12 cellular contexts compared by ENCODE assay signal in the genomic region with DNA sequence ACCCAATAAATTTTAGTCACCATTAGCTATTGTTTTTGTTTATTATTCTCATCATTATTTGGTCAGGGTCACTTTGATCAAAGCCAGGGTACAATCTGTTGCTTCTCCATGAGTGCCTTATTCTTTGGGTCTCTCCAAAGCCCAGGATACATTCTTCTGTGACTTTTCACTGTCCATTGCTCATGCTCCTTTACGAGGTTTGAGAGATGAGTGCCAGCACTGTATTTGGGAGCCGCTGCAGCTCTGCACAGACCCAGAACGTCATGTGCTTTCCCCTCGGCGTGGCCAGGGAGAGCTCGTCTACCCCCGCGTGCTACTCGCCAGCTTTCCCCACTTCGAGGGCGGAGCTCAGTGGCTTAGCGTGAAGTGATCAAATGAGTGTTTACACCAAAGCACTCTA.
DNase-seq lines count a peak whose midpoint lies in the region; ATAC-seq and TF ChIP-seq lines count a peak whose summit lies in the region.
"Had no signal": no experiment of that assay in that cellular context is flagged by ENCODE, and none has a peak within 500 bp of the region (broad histone marks: within the 10 kb centered on the region; RNA-seq: fewer than 3 reads in every experiment).

No MANE protein-coding gene starts in this region.

- H3K27me3 ChIP-seq in spleen (replicated peaks in 1 of 7) = peaks cover 0 to 63% (median 3%) of the 10 kb centered on the region in 7 donors
- H3K27me3 ChIP-seq: neural progenitor cell had no signal

- peak overlapping the region in 7 of 8 donors; percentile 38 to 65 (median 59) for H3K27ac ChIP-seq in spleen
- H3K27ac ChIP-seq: neural progenitor cell had no signal

- TF ChIP-seq CTCF in cardiac fibroblast (IDR thresholded peaks at IDR 0.05; ENCODE audit: low read depth, low read length) = no peak
- no peak for TF ChIP-seq CTCF in spleen (IDR thresholded peaks at IDR 0.05 in 8 of 11, conservative IDR thresholded peaks at IDR 0.05 in 3 of 11)

- CTCF ChIA-PET in activated CD8-positive, alpha-beta memory T cell treated with anti-CD3 and anti-CD28 coated beads, Interleukin-2, amount 10 ng/mL, durations not matched to agents 7 days and 5 days (lab: Charles Lee) = interaction anchor here (0.7 kb wide), 1 partner anchor 18 kb away, joined by 3 read pairs; no protein-coding TSS in a partner anchor

- intact Hi-C loops in spleen (cut with DNase I; ENCODE audit: low total_unique reads) = no loop called here

- H3K36me3 ChIP-seq in spleen = no peaks in the 10 kb centered on the region
- H3K36me3 ChIP-seq: neural progenitor cell had no signal

- no peak for TF ChIP-seq POLR2A in spleen (IDR thresholded peaks at IDR 0.05)

- peak; percentile 24 for ATAC-seq in left lobe of liver
- ATAC-seq in activated CD8-positive, alpha-beta memory T cell treated with anti-CD3 and anti-CD28 coated beads, Interleukin-2, amount 10 ng/mL, durations not matched to agents 7 days and 5 days = no peak
- ATAC-seq in GM18502 (IDR thresholded peaks at IDR 0.05; ENCODE audit: poor library complexity, unreplicated experiment) = no peak

- H3K4me3 ChIP-seq in cardiac fibroblast (replicated peaks in 1 of 2; ENCODE audit: low read depth in 2 of 2, low read length in 2 of 2) (no peak overlapping the region), spleen (no peak overlapping the region)
- H3K4me3 ChIP-seq: neural progenitor cell had no signal

- H3K4me3 Mint-ChIP-seq in activated CD8-positive, alpha-beta memory T cell treated with anti-CD3 and anti-CD28 coated beads, Interleukin-2, amount 10 ng/mL, durations not matched to agents 7 days and 5 days = no peak overlapping the region
- H3K4me3 Mint-ChIP-seq: activated CD4-positive, alpha-beta memory T cell treated with anti-CD3 and anti-CD28 coated beads for 36 hours; neural progenitor cell had no signal

- no peaks in the 10 kb centered on the region for H3K9me3 Mint-ChIP-seq in activated CD8-positive, alpha-beta memory T cell treated with anti-CD3 and anti-CD28 coated beads, Interleukin-2, amount 10 ng/mL, durations not matched to agents 7 days and 5 days (ENCODE audit: low read depth)

- H3K4me1 ChIP-seq in spleen = peaks cover 0 to 15% (median 8%) of the 10 kb centered on the region in 6 donors
- H3K4me1 ChIP-seq: neural progenitor cell had no signal

- no peak overlapping the region for H3K27ac Mint-ChIP-seq in activated CD8-positive, alpha-beta memory T cell treated with anti-CD3 and anti-CD28 coated beads, Interleukin-2, amount 10 ng/mL, durations not matched to agents 7 days and 5 days
- H3K27ac Mint-ChIP-seq: activated CD4-positive, alpha-beta memory T cell treated with anti-CD3 and anti-CD28 coated beads for 36 hours had no signal

- WGBS in spleen, 5 donors = 61 to 69% (median 66%) methylated on average over 12 of the region's 12 CpGs

- peaks cover 0 to 10% (median 3%) of the 10 kb centered on the region in 8 donors for H3K9me3 ChIP-seq in spleen

- H3K27me3 Mint-ChIP-seq in activated CD8-positive, alpha-beta memory T cell treated with anti-CD3 and anti-CD28 coated beads, Interleukin-2, amount 10 ng/mL, durations not matched to agents 7 days and 5 days = peaks cover 54% of the 10 kb centered on the region

- peaks cover 2% of the 10 kb centered on the region for H3K4me1 Mint-ChIP-seq in activated CD8-positive, alpha-beta memory T cell treated with anti-CD3 and anti-CD28 coated beads, Interleukin-2, amount 10 ng/mL, durations not matched to agents 7 days and 5 days
- H3K4me1 Mint-ChIP-seq: neural progenitor cell had no signal

- DNase-seq in GM04504 (ENCODE audit: low read depth) = peak; percentile 85
- peak; percentile 87 to 92 for DNase-seq in cardiac fibroblast (ENCODE audit: low read depth in 2 of 2)
- no peak for DNase-seq in left lobe of liver (ENCODE audit: low spot score)
- DNase-seq in spleen = no peak
- DNase-seq in NOMO-1 (lab: John Stamatoyannopoulos, UW; ENCODE audit: unreplicated experiment in 2 of 2) = no peak
- no peak for DNase-seq in activated CD8-positive, alpha-beta memory T cell treated with anti-CD3 and anti-CD28 coated beads, Interleukin-2, amount 10 ng/mL, durations not matched to agents 7 days and 5 days
- DNase-seq in mesenteric fat pad (ENCODE audit: low spot score) = no peak
- DNase-seq: activated CD4-positive, alpha-beta memory T cell treated with anti-CD3 and anti-CD28 coated beads for 36 hours; anterior cingulate cortex; H7 had no signal

- H3K36me3 Mint-ChIP-seq in activated CD8-positive, alpha-beta memory T cell treated with anti-CD3 and anti-CD28 coated beads, Interleukin-2, amount 10 ng/mL, durations not matched to agents 7 days and 5 days = no peaks in the 10 kb centered on the region
- H3K36me3 Mint-ChIP-seq: activated CD4-positive, alpha-beta memory T cell treated with anti-CD3 and anti-CD28 coated beads for 36 hours; neural progenitor cell had no signal

Comparison
In these comparisons a context has a peak if more than half of its experiments do, and no peak if none do; other contexts are left out.
1. DNase-seq: peak in GM04504 (single experiment) and cardiac fibroblast (2 of 2); none in left lobe of liver (single experiment), spleen (single experiment), NOMO-1 (0 of 2), activated CD8-positive, alpha-beta memory T cell treated with anti-CD3 and anti-CD28 coated beads, Interleukin-2, amount 10 ng/mL, durations not matched to agents 7 days and 5 days (single experiment) and mesenteric fat pad (single experiment).